14 cellular contexts compared by ENCODE assay signal in the genomic region with DNA sequence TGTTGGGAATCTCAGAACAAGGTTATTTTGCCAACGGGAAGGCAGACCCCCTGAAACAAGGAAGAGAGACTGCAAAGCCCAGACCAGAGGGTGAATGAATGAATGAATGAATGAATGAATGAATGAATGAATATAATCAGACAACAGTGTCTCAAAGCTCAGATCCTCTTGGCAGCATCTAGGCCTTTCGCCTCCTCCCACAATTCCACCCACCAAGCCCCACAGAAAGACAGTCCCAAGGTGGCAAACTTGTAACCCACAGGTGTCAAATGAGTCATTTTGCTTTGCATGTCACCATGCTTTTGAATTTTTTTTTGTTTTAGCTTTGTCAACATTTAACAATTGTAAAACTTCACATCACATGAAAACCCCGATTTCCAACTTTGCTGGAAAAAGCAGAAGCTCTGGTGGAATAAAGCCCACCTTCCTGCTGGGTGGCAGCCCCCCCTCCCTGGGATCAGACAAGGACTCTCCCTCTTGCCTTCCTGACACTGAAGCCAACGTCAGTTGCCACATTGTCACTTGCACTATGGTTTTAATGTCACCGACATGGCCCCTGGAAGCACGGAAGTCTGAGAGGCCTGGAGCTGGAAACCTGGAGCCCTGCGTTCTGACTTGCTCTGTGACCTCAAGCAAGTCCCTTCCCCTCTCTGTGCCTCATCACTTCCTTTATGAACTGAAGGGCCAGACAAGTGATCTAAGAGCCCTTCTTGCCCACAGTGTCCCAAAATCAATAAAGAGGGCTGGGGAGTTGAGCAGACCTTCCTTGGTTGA.
DNase-seq lines count a peak whose midpoint lies in the region; TF ChIP-seq lines count a peak whose summit lies in the region.
"Had no signal": no experiment of that assay in that cellular context is flagged by ENCODE, and none has a peak within 500 bp of the region (broad histone marks: within the 10 kb centered on the region; RNA-seq: fewer than 3 reads in every experiment).

No MANE protein-coding gene starts in this region.

- H3K27ac ChIP-seq in CD8-positive, alpha-beta memory T cell (ENCODE audit: low read depth, low read length), result peak overlapping the region; percentile 68
- H3K27ac ChIP-seq in Karpas-422 (ENCODE audit: low read length) (no peak overlapping the region), MM.1S (ENCODE audit: low read length) (no peak overlapping the region), hepatocyte (no peak overlapping the region)
- H3K27ac ChIP-seq: ascending aorta, thoracic aorta had no signal

- no peaks in the 10 kb centered on the region for H3K9me3 ChIP-seq in CD8-positive, alpha-beta memory T cell (ENCODE audit: low read length)
- no peaks in the 10 kb centered on the region for H3K9me3 ChIP-seq in Karpas-422 (ENCODE audit: low read length)
- no peaks in the 10 kb centered on the region for H3K9me3 ChIP-seq in MM.1S (replicated peaks; ENCODE audit: insufficient read depth, low read length)
- no peaks in the 10 kb centered on the region for H3K9me3 ChIP-seq in hepatocyte (ENCODE audit: low read depth)
- H3K9me3 ChIP-seq: ascending aorta, thoracic aorta had no signal

- no peak overlapping the region for H3K9ac ChIP-seq in Karpas-422 (ENCODE audit: low read length)
- no peak overlapping the region for H3K9ac ChIP-seq in MM.1S (ENCODE audit: low read length)

- peak overlapping the region; percentile 44 for H3K4me3 ChIP-seq in CD8-positive, alpha-beta memory T cell (ENCODE audit: low read length)
- H3K4me3 ChIP-seq in Karpas-422 (ENCODE audit: low read length) (no peak overlapping the region), MM.1S (ENCODE audit: low read length) (no peak overlapping the region), hepatocyte (no peak overlapping the region)
- H3K4me3 ChIP-seq: thoracic aorta had no signal

- CTCF ChIA-PET in CD8-positive, alpha-beta memory T cell (lab: Charles Lee), result interaction anchor here (1.0 to 5.8 kb wide), 7 partner anchors 13 to 217 kb away, joined by 3 to 44 read pairs (median 4); no protein-coding TSS in a partner anchor

- peak overlapping the region; percentile 90 to 98 (median 96) for H3K27ac Mint-ChIP-seq in CD8-positive, alpha-beta memory T cell
- peak overlapping the region; percentile 6 for H3K27ac Mint-ChIP-seq in activated T-helper 1 cell treated with anti-CD3 and anti-CD28 coated beads, Interleukin-12 subunit alpha, Interleukin-12 subunit beta, Interleukin-2, Interleukin-4 antibody, amounts not matched to agents 30 ng/mL and 10 ng/mL and 1 ng/mL, durations not matched to agents 14 hours and 24 hours and 36 hours

- H3K36me3 Mint-ChIP-seq in CD8-positive, alpha-beta memory T cell, result peaks cover 0 to 1% (median 0%) of the 10 kb centered on the region in 3 donors
- H3K36me3 Mint-ChIP-seq in activated T-helper 1 cell treated with anti-CD3 and anti-CD28 coated beads, Interleukin-12 subunit alpha, Interleukin-12 subunit beta, Interleukin-2, Interleukin-4 antibody, amounts not matched to agents 30 ng/mL and 10 ng/mL and 1 ng/mL, durations not matched to agents 14 hours and 24 hours and 36 hours (ENCODE audit: low read depth), result peaks cover 1% of the 10 kb centered on the region

- intact Hi-C loops in activated T-helper 1 cell treated with anti-CD3 and anti-CD28 coated beads, Interleukin-12 subunit alpha, Interleukin-12 subunit beta, Interleukin-2, Interleukin-4 antibody, amounts not matched to agents 30 ng/mL and 10 ng/mL and 1 ng/mL, durations not matched to agents 14 hours and 24 hours and 36 hours (cut with micrococcal nuclease), result loop anchor here (1.0 to 2.0 kb wide), 3 partner anchors 36 to 139 kb away; no protein-coding TSS in a partner anchor

- H3K27me3 ChIP-seq in CD8-positive, alpha-beta memory T cell (ENCODE audit: insufficient read depth, low read length, poor library complexity, severe bottlenecking), result no peaks in the 10 kb centered on the region
- no peaks in the 10 kb centered on the region for H3K27me3 ChIP-seq in Karpas-422 (ENCODE audit: low read length)
- 0 out of 2 replicates have a peak, but pooled peaks cover 3% of the 10 kb centered on the region for H3K27me3 ChIP-seq in MM.1S (replicated peaks; ENCODE audit: insufficient read depth, low read length)
- H3K27me3 ChIP-seq in hepatocyte, result no peaks in the 10 kb centered on the region
- H3K27me3 ChIP-seq: ascending aorta had no signal

- H4K20me1 ChIP-seq in Karpas-422 (ENCODE audit: insufficient read depth, low read depth, low read length), result no peaks in the 10 kb centered on the region
- no peaks in the 10 kb centered on the region for H4K20me1 ChIP-seq in MM.1S (ENCODE audit: insufficient read depth, low read length)
- no peaks in the 10 kb centered on the region for H4K20me1 ChIP-seq in hepatocyte (ENCODE audit: insufficient read depth, poor library complexity, severe bottlenecking)

- 80% methylated on average over 7 of the region's 7 CpGs for WGBS in hepatocyte (ENCODE audit: low lambda C conversion rate, missing lambda C conversion rate)

- H2AFZ ChIP-seq in Karpas-422 (ENCODE audit: low read length), result no peak overlapping the region
- H2AFZ ChIP-seq in MM.1S (ENCODE audit: low read length), result no peak overlapping the region
- H2AFZ ChIP-seq in hepatocyte, result no peak overlapping the region

- H3K4me1 Mint-ChIP-seq in CD8-positive, alpha-beta memory T cell, result peaks cover 37 to 76% (median 48%) of the 10 kb centered on the region in 3 donors
- H3K4me1 Mint-ChIP-seq in activated T-helper 1 cell treated with anti-CD3 and anti-CD28 coated beads, Interleukin-12 subunit alpha, Interleukin-12 subunit beta, Interleukin-2, Interleukin-4 antibody, amounts not matched to agents 30 ng/mL and 10 ng/mL and 1 ng/mL, durations not matched to agents 14 hours and 24 hours and 36 hours (ENCODE audit: low read depth), result peaks cover 25% of the 10 kb centered on the region

- H3K36me3 ChIP-seq in CD8-positive, alpha-beta memory T cell (ENCODE audit: insufficient read depth, low read length), result no peaks in the 10 kb centered on the region
- H3K36me3 ChIP-seq in Karpas-422 (ENCODE audit: insufficient read depth, low read length), result no peaks in the 10 kb centered on the region
- H3K36me3 ChIP-seq in MM.1S (replicated peaks; ENCODE audit: insufficient read depth, low read length), result no peaks in the 10 kb centered on the region
- H3K36me3 ChIP-seq in hepatocyte (replicated peaks; ENCODE audit: insufficient read depth, low read depth), result no peaks in the 10 kb centered on the region
- H3K36me3 ChIP-seq: ascending aorta, thoracic aorta had no signal

- peak in 4 of 5 donors; percentile 39 to 80 (median 59) for DNase-seq in CD8-positive, alpha-beta memory T cell
- DNase-seq in Karpas-422 (peak; percentile 43), NCI-H2081 (lab: John Stamatoyannopoulos, UW) (no peak), MM.1S (no peak), germinal center (ENCODE audit: low spot score) (no peak), hepatocyte (ENCODE audit: low spot score) (no peak)
- DNase-seq in activated T-helper 1 cell treated with anti-CD3 and anti-CD28 coated beads, Interleukin-12 subunit alpha, Interleukin-12 subunit beta, Interleukin-2, Interleukin-4 antibody, amounts not matched to agents 30 ng/mL and 10 ng/mL and 1 ng/mL, durations not matched to agents 14 hours and 24 hours and 36 hours (ENCODE audit: low spot score), result no peak
- peak in 2 of 3 donors; percentile 12 to 14 for DNase-seq in stimulated activated CD4-positive, alpha-beta T cell treated with anti-CD3 and anti-CD28 coated beads, Interleukin-12 subunit alpha, Interleukin-12 subunit beta, amount 100 ng/mL, for 48 hours (ENCODE audit: low read depth in 2 of 3, low spot score in 1 of 3)
- DNase-seq: C1 segment of cervical spinal cord, IMR-90, midbrain, NCI-H82 had no signal

- no peaks in the 10 kb centered on the region for H3F3A ChIP-seq in MM.1S (ENCODE audit: insufficient read depth, low read length)

- H3K4me1 ChIP-seq in CD8-positive, alpha-beta memory T cell (ENCODE audit: insufficient read depth, low read length), result peaks cover 34% of the 10 kb centered on the region
- H3K4me1 ChIP-seq in Karpas-422 (ENCODE audit: low read length), result peaks cover 9% of the 10 kb centered on the region
- no peaks in the 10 kb centered on the region for H3K4me1 ChIP-seq in MM.1S (ENCODE audit: low read length)
- H3K4me1 ChIP-seq in hepatocyte (ENCODE audit: insufficient read depth), result no peaks in the 10 kb centered on the region
- H3K4me1 ChIP-seq: ascending aorta had no signal

- no peaks in the 10 kb centered on the region for H3K79me2 ChIP-seq in Karpas-422 (ENCODE audit: low read length)
- no peaks in the 10 kb centered on the region for H3K79me2 ChIP-seq in MM.1S (ENCODE audit: low read length)
- no peaks in the 10 kb centered on the region for H3K79me2 ChIP-seq in hepatocyte

- no peaks in the 10 kb centered on the region for H3K9me2 ChIP-seq in Karpas-422 (replicated peaks; ENCODE audit: insufficient read depth, low read length)
- H3K9me2 ChIP-seq in MM.1S (replicated peaks; ENCODE audit: insufficient read depth, low read length), result no peaks in the 10 kb centered on the region
- no peaks in the 10 kb centered on the region for H3K9me2 ChIP-seq in hepatocyte (replicated peaks; ENCODE audit: insufficient read depth)

- peaks cover 0 to 1% of the 10 kb centered on the region in 2 donors for H3K27me3 Mint-ChIP-seq in CD8-positive, alpha-beta memory T cell
- peaks cover 22% of the 10 kb centered on the region for H3K27me3 Mint-ChIP-seq in activated T-helper 1 cell treated with anti-CD3 and anti-CD28 coated beads, Interleukin-12 subunit alpha, Interleukin-12 subunit beta, Interleukin-2, Interleukin-4 antibody, amounts not matched to agents 30 ng/mL and 10 ng/mL and 1 ng/mL, durations not matched to agents 14 hours and 24 hours and 36 hours (ENCODE audit: insufficient read depth)

- TF ChIP-seq CTCF in MM.1S (IDR thresholded peaks at IDR 0.05; ENCODE audit: low read length), result no peak
- no peak for TF ChIP-seq CTCF in hepatocyte (IDR thresholded peaks at IDR 0.05; ENCODE audit: poor library complexity)

- no peaks in the 10 kb centered on the region for H3K9me3 Mint-ChIP-seq in CD8-positive, alpha-beta memory T cell
- no peaks in the 10 kb centered on the region for H3K9me3 Mint-ChIP-seq in activated T-helper 1 cell treated with anti-CD3 and anti-CD28 coated beads, Interleukin-12 subunit alpha, Interleukin-12 subunit beta, Interleukin-2, Interleukin-4 antibody, amounts not matched to agents 30 ng/mL and 10 ng/mL and 1 ng/mL, durations not matched to agents 14 hours and 24 hours and 36 hours

- H3K4me2 ChIP-seq in Karpas-422 (ENCODE audit: low read depth, low read length, poor library complexity, severe bottlenecking) (no peak overlapping the region), MM.1S (ENCODE audit: low read depth, low read length) (no peak overlapping the region), hepatocyte (no peak overlapping the region)

- POLR2A ChIA-PET in CD8-positive, alpha-beta memory T cell (lab: Charles Lee), result interaction anchor here (0.7 to 2.7 kb wide), 5 partner anchors 35 to 153 kb away, joined by 3 to 14 read pairs (median 8); a partner anchor contains a TSS

- peak overlapping the region; percentile 70 to 95 (median 87) for H3K4me3 Mint-ChIP-seq in CD8-positive, alpha-beta memory T cell
- H3K4me3 Mint-ChIP-seq in activated T-helper 1 cell treated with anti-CD3 and anti-CD28 coated beads, Interleukin-12 subunit alpha, Interleukin-12 subunit beta, Interleukin-2, Interleukin-4 antibody, amounts not matched to agents 30 ng/mL and 10 ng/mL and 1 ng/mL, durations not matched to agents 14 hours and 24 hours and 36 hours, result no peak overlapping the region

Comparison
In these comparisons a context has a peak if more than half of its experiments do, and no peak if none do; other contexts are left out.
1. DNase-seq: peak in CD8-positive, alpha-beta memory T cell (4 of 5), Karpas-422 (single experiment) and stimulated activated CD4-positive, alpha-beta T cell treated with anti-CD3 and anti-CD28 coated beads, Interleukin-12 subunit alpha, Interleukin-12 subunit beta, amount 100 ng/mL, for 48 hours (2 of 3); none in activated T-helper 1 cell treated with anti-CD3 and anti-CD28 coated beads, Interleukin-12 subunit alpha, Interleukin-12 subunit beta, Interleukin-2, Interleukin-4 antibody, amounts not matched to agents 30 ng/mL and 10 ng/mL and 1 ng/mL, durations not matched to agents 14 hours and 24 hours and 36 hours (single experiment), NCI-H2081 (0 of 2), MM.1S (single experiment), germinal center (single experiment) and hepatocyte (single experiment).